6 cellular contexts compared by ENCODE assay signal in the genomic region with DNA sequence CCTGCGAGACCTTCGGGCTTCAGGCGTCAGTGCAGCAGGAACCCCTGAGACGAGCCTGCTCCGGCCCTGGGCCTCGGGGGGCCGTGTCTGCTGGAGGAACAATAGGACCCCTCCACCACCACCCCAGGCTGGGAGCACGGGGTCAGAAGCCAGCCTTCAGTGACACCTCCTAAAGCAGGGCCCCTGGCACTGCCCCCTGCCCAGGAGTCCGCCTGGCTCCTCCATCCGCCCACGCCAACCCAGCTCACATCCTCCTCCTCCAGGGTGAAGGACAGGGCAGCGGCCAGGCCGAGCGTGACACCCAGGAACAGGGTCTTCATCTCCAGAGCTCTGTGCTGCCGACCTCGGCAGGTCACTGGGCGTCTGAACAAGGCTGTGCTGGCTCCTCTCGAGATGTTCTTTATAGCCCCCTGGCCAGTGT. TPM values are rescaled to one million over a fixed set of nuclear protein-coding genes. Genes with fewer than 3 reads are reported as not detected.
"Had no signal": no experiment of that assay in that cellular context is flagged by ENCODE, and none has a peak within 500 bp of the region (broad histone marks: within the 10 kb centered on the region; RNA-seq: fewer than 3 reads in every experiment).

A gene with protein sequence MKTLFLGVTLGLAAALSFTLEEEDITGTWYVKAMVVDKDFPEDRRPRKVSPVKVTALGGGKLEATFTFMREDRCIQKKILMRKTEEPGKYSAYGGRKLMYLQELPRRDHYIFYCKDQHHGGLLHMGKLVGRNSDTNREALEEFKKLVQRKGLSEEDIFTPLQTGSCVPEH (minus strand): TSS at position 371 of the 421 bp plus-strand sequence. CDS start 51 bp downstream, at position 320.

RNA-seq across cellular contexts. Expression of the gene that starts here (rescaled TPM):
- total RNA-seq: HT1080, K562, M059J, SK-MEL-5 had no signal
- polyA plus RNA-seq: IgD-negative memory B cell, K562, SK-N-SH had no signal
